14 cellular contexts compared by ENCODE assay signal in genomic region chr5:53490747-53491146, GRCh38. TPM values are rescaled to one million over a fixed set of nuclear protein-coding genes. Genes with fewer than 3 reads are reported as not detected.
DNase-seq lines count a peak whose midpoint lies in the region; ATAC-seq lines count a peak whose summit lies in the region.
"Had no signal": no experiment of that assay in that cellular context is flagged by ENCODE, and none has a peak within 500 bp of the region (broad histone marks: within the 10 kb centered on the region; RNA-seq: fewer than 3 reads in every experiment).

No MANE protein-coding gene starts in this region.

- no peak overlapping the region for H3K4me3 ChIP-seq in trophoblast cell (ENCODE audit: low read depth, low read length)
- H3K4me3 ChIP-seq: colonic mucosa, HAP-1, PC-9 had no signal

- peak overlapping the region; percentile 97 for H2BK5ac ChIP-seq in trophoblast cell (ENCODE audit: low read depth, low read length, poor library complexity)

- peak overlapping the region; percentile 69 for H4K8ac ChIP-seq in trophoblast cell (ENCODE audit: low read depth, low read length)

- ATAC-seq in GM19397 (IDR thresholded peaks at IDR 0.05; ENCODE audit: unreplicated experiment) = no peak

- peak overlapping the region; percentile 43 for H2BK12ac ChIP-seq in trophoblast cell (ENCODE audit: low read length)

- DNase-seq in DMS53 (lab: John Stamatoyannopoulos, UW) (peak; percentile 18), DMS53 treated with DMSO at 0.1 percent for 48 hours (lab: John Stamatoyannopoulos, UW; ENCODE audit: unreplicated experiment) (no peak), NCI-H69 (lab: John Stamatoyannopoulos, UW) (peak; percentile 32), fibroblast of gingiva (ENCODE audit: low read depth) (peak; percentile 97), trophoblast cell (no peak), SIG-M5 treated with dmso at 0.1 percent for 504 hours (lab: John Stamatoyannopoulos, UW; ENCODE audit: unreplicated experiment) (no peak), NCI-H187 (lab: John Stamatoyannopoulos, UW) (no peak)
- DNase-seq: 8988T, colonic mucosa, naive B cell, NCI-H1092, PC-9 had no signal

- peaks cover 4 to 5% of the 10 kb centered on the region in 2 experiments for H3K4me1 ChIP-seq in trophoblast cell (ENCODE audit: control insufficient read depth in 1 of 2, insufficient read depth in 2 of 2, low read length in 2 of 2)
- H3K4me1 ChIP-seq: colonic mucosa, HAP-1 had no signal

- H3K9me3 ChIP-seq in trophoblast cell (ENCODE audit: insufficient read depth, low read depth, low read length) = no peaks in the 10 kb centered on the region
- H3K9me3 ChIP-seq: colonic mucosa, HAP-1 had no signal

- peak overlapping the region; percentile 83 for H4K91ac ChIP-seq in trophoblast cell (ENCODE audit: low read depth, low read length)

- H3K36me3 ChIP-seq in trophoblast cell (ENCODE audit: control insufficient read depth in 1 of 2, insufficient read depth in 2 of 2, low read length in 2 of 2) = peaks cover 0 to under 1% of the 10 kb centered on the region in 2 experiments
- H3K36me3 ChIP-seq: colonic mucosa, HAP-1 had no signal

- H3K27ac ChIP-seq in trophoblast cell (ENCODE audit: low read depth, low read length) = no peak overlapping the region
- H3K27ac ChIP-seq: colonic mucosa, PC-9 had no signal

- H3K18ac ChIP-seq in trophoblast cell (ENCODE audit: low read length) = no peak overlapping the region

- H2BK120ac ChIP-seq in trophoblast cell (ENCODE audit: insufficient read depth, low read length, poor library complexity) = peak overlapping the region; percentile 90

- no peak overlapping the region for H2AFZ ChIP-seq in trophoblast cell (ENCODE audit: insufficient read depth, low read length, poor library complexity)
- H2AFZ ChIP-seq: PC-9 had no signal

- no peaks in the 10 kb centered on the region for H3K79me2 ChIP-seq in trophoblast cell (ENCODE audit: control insufficient read depth, insufficient read depth, low read length, poor library complexity)

- H3K27me3 ChIP-seq in trophoblast cell (ENCODE audit: insufficient read depth, low read length) = no peaks in the 10 kb centered on the region
- H3K27me3 ChIP-seq: colonic mucosa had no signal

- H3K9ac ChIP-seq in trophoblast cell (ENCODE audit: low read length) = no peak overlapping the region

- peak overlapping the region; percentile 75 for H3K4ac ChIP-seq in trophoblast cell (ENCODE audit: low read depth, low read length)

- H3K4me2 ChIP-seq in trophoblast cell (ENCODE audit: low read length) = no peak overlapping the region
- H3K4me2 ChIP-seq: PC-9 had no signal

- no peak overlapping the region for H2AK5ac ChIP-seq in trophoblast cell (ENCODE audit: low read length)

- peaks cover 15% of the 10 kb centered on the region for H3K79me1 ChIP-seq in trophoblast cell (ENCODE audit: low read length)

- no peak overlapping the region for H3K23ac ChIP-seq in trophoblast cell (ENCODE audit: low read length)

- peak overlapping the region; percentile 51 for H4K12ac ChIP-seq in trophoblast cell (ENCODE audit: low read depth, low read length)

- H3K14ac ChIP-seq in trophoblast cell (ENCODE audit: low read length) = peak overlapping the region; percentile 64

RNA-seq across cellular contexts. Expression of gene FST, which starts 10.3 kb away (rescaled TPM):
- 110 and 111 TPM in 2 replicates for polyA plus RNA-seq in trophoblast cell (2013)

Comparison
In these comparisons a context has a peak if more than half of its experiments do, and no peak if none do; other contexts are left out.
1. DNase-seq: peak in DMS53 (single experiment), NCI-H69 (single experiment) and fibroblast of gingiva (single experiment); none in DMS53 treated with DMSO at 0.1 percent for 48 hours (single experiment), trophoblast cell (0 of 2), SIG-M5 treated with dmso at 0.1 percent for 504 hours (single experiment) and NCI-H187 (0 of 2).